In the genomic region with DNA sequence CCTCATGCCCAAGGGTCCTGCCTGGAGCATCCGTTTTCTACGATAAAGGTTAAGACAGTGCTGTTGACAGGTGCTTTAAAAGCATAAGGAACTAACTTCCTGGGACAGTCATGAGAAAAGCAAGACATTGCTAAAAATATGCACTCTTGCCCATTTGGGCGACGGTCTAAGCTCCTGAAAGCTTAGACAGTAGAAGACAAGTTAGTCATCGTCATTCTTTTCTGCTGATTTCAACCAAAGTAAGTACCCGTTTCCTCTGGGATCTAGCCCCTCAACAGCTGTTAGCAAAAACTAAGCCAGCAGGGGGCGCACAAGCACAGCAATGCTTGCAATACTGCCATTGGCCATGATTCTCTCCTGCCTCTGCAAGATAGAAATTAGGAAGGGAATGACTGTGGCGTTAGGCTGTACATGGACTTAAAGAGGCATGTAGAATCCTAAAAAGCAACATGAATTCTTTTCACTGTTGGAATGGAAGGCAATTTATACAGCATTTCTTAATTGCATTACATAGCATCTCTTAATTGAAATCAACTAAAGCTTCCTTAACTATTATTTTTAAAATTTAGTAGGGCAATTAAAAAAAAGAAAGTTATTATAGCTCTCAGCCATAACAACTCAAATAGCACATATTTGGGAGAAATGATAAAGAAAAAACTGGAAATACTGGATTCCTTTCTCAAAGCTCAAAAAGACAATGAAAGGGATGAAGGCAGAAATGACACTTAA, we compare ENCODE assay signal across 9 cellular contexts.
DNase-seq lines count a peak whose midpoint lies in the region; ATAC-seq and TF ChIP-seq lines count a peak whose summit lies in the region.
"Had no signal": no experiment of that assay in that cellular context is flagged by ENCODE, and none has a peak within 500 bp of the region (broad histone marks: within the 10 kb centered on the region; RNA-seq: fewer than 3 reads in every experiment).

No MANE protein-coding gene starts in this region.

- H3K4me2 ChIP-seq in Loucy (ENCODE audit: low read depth, low read length, poor library complexity, severe bottlenecking), result no peak overlapping the region

- H3K4me3 ChIP-seq in Loucy (ENCODE audit: low read length, poor library complexity, severe bottlenecking), result no peak overlapping the region
- no peak overlapping the region for H3K4me3 ChIP-seq in fibroblast of pulmonary artery (replicated peaks; ENCODE audit: low read depth, low read length)

- peak; percentile 78 for ATAC-seq in GM21717 (IDR thresholded peaks at IDR 0.05; ENCODE audit: unreplicated experiment)
- peak; percentile 78 to 82 for ATAC-seq in activated T-cell treated with anti-CD3 and anti-CD28 coated beads, Interleukin-2, amount 50 U/mL, for 4 hours
- peak; percentile 91 for ATAC-seq in stimulated activated naive CD8-positive, alpha-beta T cell treated with anti-CD3 and anti-CD28 coated beads, Interleukin-15, amount 100 ng/mL, for 72 hours

- H3K36me3 Mint-ChIP-seq in activated T-cell treated with anti-CD3 and anti-CD28 coated beads, Interleukin-2, amount 50 U/mL, for 4 hours (ENCODE audit: insufficient read depth), result no peaks in the 10 kb centered on the region
- H3K36me3 Mint-ChIP-seq in neural crest cell (ENCODE audit: low read depth), result no peaks in the 10 kb centered on the region

- H3K9me3 ChIP-seq in Loucy (ENCODE audit: insufficient read depth, low read depth, low read length), result no peaks in the 10 kb centered on the region

- no peaks in the 10 kb centered on the region for H4K20me1 ChIP-seq in Loucy (ENCODE audit: insufficient read depth, low read length, poor library complexity, severe bottlenecking)

- no peaks in the 10 kb centered on the region for H3K27me3 ChIP-seq in Loucy (ENCODE audit: insufficient read depth, low read length, poor library complexity, severe bottlenecking)

- H3K36me3 ChIP-seq in Loucy (ENCODE audit: insufficient read depth, low read length), result no peaks in the 10 kb centered on the region

- H3K4me1 Mint-ChIP-seq in activated T-cell treated with anti-CD3 and anti-CD28 coated beads, Interleukin-2, amount 50 U/mL, for 4 hours (ENCODE audit: low read depth), result no peaks in the 10 kb centered on the region
- H3K4me1 Mint-ChIP-seq in neural crest cell, result no peaks in the 10 kb centered on the region
- no peaks in the 10 kb centered on the region for H3K4me1 Mint-ChIP-seq in stimulated activated naive CD8-positive, alpha-beta T cell treated with anti-CD3 and anti-CD28 coated beads, Interleukin-15, amount 100 ng/mL, for 72 hours

- no peaks in the 10 kb centered on the region for H3F3A ChIP-seq in Loucy (ENCODE audit: low read depth)

- peaks cover 25% of the 10 kb centered on the region for H3K27me3 Mint-ChIP-seq in activated T-cell treated with anti-CD3 and anti-CD28 coated beads, Interleukin-2, amount 50 U/mL, for 4 hours (ENCODE audit: low read depth)
- H3K27me3 Mint-ChIP-seq in neural crest cell (ENCODE audit: low read depth), result peaks cover 73% of the 10 kb centered on the region
- peaks cover 30% of the 10 kb centered on the region for H3K27me3 Mint-ChIP-seq in stimulated activated naive CD8-positive, alpha-beta T cell treated with anti-CD3 and anti-CD28 coated beads, Interleukin-15, amount 100 ng/mL, for 72 hours

- H3K9me2 ChIP-seq in Loucy (replicated peaks; ENCODE audit: low read depth, low read length), result no peaks in the 10 kb centered on the region

- no peak overlapping the region for H3K27ac Mint-ChIP-seq in neural crest cell (ENCODE audit: unreplicated experiment)
- no peak overlapping the region for H3K27ac Mint-ChIP-seq in stimulated activated naive CD8-positive, alpha-beta T cell treated with anti-CD3 and anti-CD28 coated beads, Interleukin-15, amount 100 ng/mL, for 72 hours
- H3K27ac Mint-ChIP-seq: dendritic cell treated with granulocyte-macrophage colony-stimulating factor and Interleukin-4, amounts not matched to agents 40 ng/mL and 50 ng/mL, for 4 days had no signal

- TF ChIP-seq CTCF in Loucy (conservative IDR thresholded peaks at IDR 0.05; ENCODE audit: low read length) (peak; percentile 99), fibroblast of pulmonary artery (IDR thresholded peaks at IDR 0.05; ENCODE audit: low read length, missing control alignments) (peak; percentile 96), neural crest cell (conservative IDR thresholded peaks at IDR 0.05) (peak; percentile 98)

- no peak overlapping the region for H2AFZ ChIP-seq in Loucy (ENCODE audit: low read length)

- peak; percentile 77 for DNase-seq in DMS153 (lab: John Stamatoyannopoulos, UW)
- DNase-seq in RKO (ENCODE audit: low spot score), result peak; percentile 96
- peak; percentile 83 for DNase-seq in activated T-cell treated with anti-CD3 and anti-CD28 coated beads, Interleukin-2, amount 50 U/mL, for 4 hours
- peak; percentile 84 for DNase-seq in fibroblast of pulmonary artery (ENCODE audit: low read depth)
- peak; percentile 100 for DNase-seq in neural crest cell (ENCODE audit: low read depth, low spot score)
- peak; percentile 75 to 83 for DNase-seq in stimulated activated naive CD8-positive, alpha-beta T cell treated with anti-CD3 and anti-CD28 coated beads, Interleukin-15, amount 100 ng/mL, for 72 hours

- no peak overlapping the region for H3K9ac ChIP-seq in Loucy (ENCODE audit: low read depth, low read length, poor library complexity, severe bottlenecking)

- no peaks in the 10 kb centered on the region for H3K79me2 ChIP-seq in Loucy (ENCODE audit: insufficient read depth, low read length)

- H3K4me1 ChIP-seq in Loucy (ENCODE audit: insufficient read depth, low read length, poor library complexity, severe bottlenecking), result no peaks in the 10 kb centered on the region

- H3K9me3 Mint-ChIP-seq in activated T-cell treated with anti-CD3 and anti-CD28 coated beads, Interleukin-2, amount 50 U/mL, for 4 hours, result no peaks in the 10 kb centered on the region
- H3K9me3 Mint-ChIP-seq in neural crest cell, result no peaks in the 10 kb centered on the region
- no peaks in the 10 kb centered on the region for H3K9me3 Mint-ChIP-seq in stimulated activated naive CD8-positive, alpha-beta T cell treated with anti-CD3 and anti-CD28 coated beads, Interleukin-15, amount 100 ng/mL, for 72 hours
- H3K9me3 Mint-ChIP-seq: dendritic cell treated with granulocyte-macrophage colony-stimulating factor and Interleukin-4, amounts not matched to agents 40 ng/mL and 50 ng/mL, for 4 days had no signal

- no peak overlapping the region for H3K4me3 Mint-ChIP-seq in activated T-cell treated with anti-CD3 and anti-CD28 coated beads, Interleukin-2, amount 50 U/mL, for 4 hours
- H3K4me3 Mint-ChIP-seq in neural crest cell, result no peak overlapping the region
- no peak overlapping the region for H3K4me3 Mint-ChIP-seq in stimulated activated naive CD8-positive, alpha-beta T cell treated with anti-CD3 and anti-CD28 coated beads, Interleukin-15, amount 100 ng/mL, for 72 hours
- H3K4me3 Mint-ChIP-seq: dendritic cell treated with granulocyte-macrophage colony-stimulating factor and Interleukin-4, amounts not matched to agents 40 ng/mL and 50 ng/mL, for 4 days had no signal
